ENCODE assay signal across 1 cellular context in the genomic region with DNA sequence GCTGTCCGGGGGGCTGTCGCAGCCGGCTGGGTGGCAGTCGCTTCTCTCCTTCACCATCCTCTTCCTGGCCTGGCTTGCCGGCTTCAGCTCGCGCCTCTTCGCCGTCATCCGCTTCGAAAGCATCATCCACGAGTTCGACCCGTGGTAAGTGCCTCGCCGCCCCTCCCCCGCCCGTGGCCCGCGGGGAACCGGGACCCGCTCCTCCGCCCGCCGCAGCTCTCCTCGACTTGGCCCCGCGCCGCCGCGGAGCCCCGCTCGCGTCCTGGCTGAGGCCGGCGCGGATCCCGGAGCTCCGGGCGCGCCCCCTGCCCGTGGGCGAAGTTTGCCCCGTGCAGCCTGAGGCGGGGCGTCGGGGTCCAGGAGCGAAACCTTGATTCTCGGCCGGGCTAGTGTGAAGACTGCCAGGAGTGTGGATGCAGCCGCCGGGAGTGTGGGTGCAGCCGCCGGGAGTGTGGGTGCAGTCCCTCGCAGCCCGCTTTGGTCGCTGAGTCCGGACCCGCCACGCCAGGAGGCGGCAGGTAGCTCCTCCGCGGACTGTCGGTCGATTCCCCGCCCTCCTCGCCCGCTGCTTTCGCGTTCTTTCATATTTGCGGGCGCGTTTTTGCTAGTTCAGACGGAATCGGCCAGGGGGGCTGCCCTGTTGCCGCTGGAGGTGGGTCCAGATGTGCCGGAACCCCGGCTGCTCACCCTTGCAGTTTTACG.
TF ChIP-seq lines count a peak whose summit lies in the region.

No MANE protein-coding gene starts in this region.

TF ChIP-seq in HepG2, 621 proteins besides CTCF, POLR2A, EP300 and RAD21 (continued from another document and continues in another):
- TF ChIP-seq, protein P1, sequence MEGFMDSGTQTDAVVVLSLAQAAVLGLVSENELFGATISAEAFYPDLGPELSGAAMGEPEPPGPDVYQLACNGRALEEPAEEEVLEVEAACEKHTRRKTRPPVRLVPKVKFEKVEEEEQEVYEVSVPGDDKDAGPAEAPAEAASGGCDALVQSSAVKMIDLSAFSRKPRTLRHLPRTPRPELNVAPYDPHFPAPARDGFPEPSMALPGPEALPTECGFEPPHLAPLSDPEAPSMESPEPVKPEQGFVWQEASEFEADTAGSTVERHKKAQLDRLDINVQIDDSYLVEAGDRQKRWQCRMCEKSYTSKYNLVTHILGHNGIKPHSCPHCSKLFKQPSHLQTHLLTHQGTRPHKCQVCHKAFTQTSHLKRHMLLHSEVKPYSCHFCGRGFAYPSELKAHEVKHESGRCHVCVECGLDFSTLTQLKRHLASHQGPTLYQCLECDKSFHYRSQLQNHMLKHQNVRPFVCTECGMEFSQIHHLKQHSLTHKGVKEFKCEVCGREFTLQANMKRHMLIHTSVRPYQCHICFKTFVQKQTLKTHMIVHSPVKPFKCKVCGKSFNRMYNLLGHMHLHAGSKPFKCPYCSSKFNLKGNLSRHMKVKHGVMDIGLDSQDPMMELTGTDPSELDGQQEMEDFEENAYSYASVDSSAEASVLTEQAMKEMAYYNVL (CRISPR knock-in tag; IDR thresholded peaks at IDR 0.05; ENCODE audit: borderline replicate concordance), result 0 out of 2 replicates have a peak, but pooled peaks have one; percentile 24
- TF ChIP-seq RCOR2 (CRISPR knock-in tag; IDR thresholded peaks at IDR 0.05), result no peak
- no peak for TF ChIP-seq GFI1 (CRISPR knock-in tag; IDR thresholded peaks at IDR 0.05; ENCODE audit: borderline replicate concordance)
- TF ChIP-seq, protein P2, sequence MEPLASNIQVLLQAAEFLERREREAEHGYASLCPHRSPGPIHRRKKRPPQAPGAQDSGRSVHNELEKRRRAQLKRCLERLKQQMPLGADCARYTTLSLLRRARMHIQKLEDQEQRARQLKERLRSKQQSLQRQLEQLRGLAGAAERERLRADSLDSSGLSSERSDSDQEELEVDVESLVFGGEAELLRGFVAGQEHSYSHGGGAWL (CRISPR knock-in tag; IDR thresholded peaks at IDR 0.05), result 0 out of 2 replicates have a peak, but pooled peaks have one; percentile 23
- no peak for TF ChIP-seq ZNF549 (CRISPR knock-in tag; IDR thresholded peaks at IDR 0.05)
- TF ChIP-seq CREB1 (IDR thresholded peaks at IDR 0.05), result no peak
- no peak for TF ChIP-seq CREB1 (CRISPR knock-in tag; IDR thresholded peaks at IDR 0.05)
- TF ChIP-seq ATF7-NPFF (CRISPR knock-in tag; IDR thresholded peaks at IDR 0.05; ENCODE audit: low read depth), result peak; percentile 53; the same call in 1 of the 2 replicates
- no peak for TF ChIP-seq KLF12 (CRISPR knock-in tag; IDR thresholded peaks at IDR 0.05; ENCODE audit: borderline replicate concordance)
- TF ChIP-seq, protein P3, sequence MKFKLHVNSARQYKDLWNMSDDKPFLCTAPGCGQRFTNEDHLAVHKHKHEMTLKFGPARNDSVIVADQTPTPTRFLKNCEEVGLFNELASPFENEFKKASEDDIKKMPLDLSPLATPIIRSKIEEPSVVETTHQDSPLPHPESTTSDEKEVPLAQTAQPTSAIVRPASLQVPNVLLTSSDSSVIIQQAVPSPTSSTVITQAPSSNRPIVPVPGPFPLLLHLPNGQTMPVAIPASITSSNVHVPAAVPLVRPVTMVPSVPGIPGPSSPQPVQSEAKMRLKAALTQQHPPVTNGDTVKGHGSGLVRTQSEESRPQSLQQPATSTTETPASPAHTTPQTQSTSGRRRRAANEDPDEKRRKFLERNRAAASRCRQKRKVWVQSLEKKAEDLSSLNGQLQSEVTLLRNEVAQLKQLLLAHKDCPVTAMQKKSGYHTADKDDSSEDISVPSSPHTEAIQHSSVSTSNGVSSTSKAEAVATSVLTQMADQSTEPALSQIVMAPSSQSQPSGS (CRISPR knock-in tag; IDR thresholded peaks at IDR 0.05), result no peak
- no peak for TF ChIP-seq SOX6 (IDR thresholded peaks at IDR 0.05)
- no peak for TF ChIP-seq SOX6 (CRISPR knock-in tag; IDR thresholded peaks at IDR 0.05)
- TF ChIP-seq HOXD1 (CRISPR knock-in tag; IDR thresholded peaks at IDR 0.05), result no peak
- TF ChIP-seq ZZZ3 (CRISPR knock-in tag; IDR thresholded peaks at IDR 0.05; ENCODE audit: borderline replicate concordance), result no peak
- no peak for TF ChIP-seq ZNF44 (CRISPR knock-in tag; IDR thresholded peaks at IDR 0.05)
- TF ChIP-seq TRIM24 (CRISPR knock-in tag; IDR thresholded peaks at IDR 0.05), result no peak
- TF ChIP-seq ZNF496 (CRISPR knock-in tag; IDR thresholded peaks at IDR 0.05; ENCODE audit: insufficient replicate concordance), result no peak
- TF ChIP-seq CBX1 (IDR thresholded peaks at IDR 0.05; ENCODE audit: low read depth), result no peak
- peak; percentile 69 for TF ChIP-seq SAP130 (CRISPR knock-in tag; IDR thresholded peaks at IDR 0.05; ENCODE audit: low read depth)
- no peak for TF ChIP-seq ZFP90 (CRISPR knock-in tag; IDR thresholded peaks at IDR 0.05; ENCODE audit: borderline replicate concordance)
- no peak for TF ChIP-seq FOSL2 (CRISPR knock-in tag; IDR thresholded peaks at IDR 0.05)
- TF ChIP-seq, protein P4, sequence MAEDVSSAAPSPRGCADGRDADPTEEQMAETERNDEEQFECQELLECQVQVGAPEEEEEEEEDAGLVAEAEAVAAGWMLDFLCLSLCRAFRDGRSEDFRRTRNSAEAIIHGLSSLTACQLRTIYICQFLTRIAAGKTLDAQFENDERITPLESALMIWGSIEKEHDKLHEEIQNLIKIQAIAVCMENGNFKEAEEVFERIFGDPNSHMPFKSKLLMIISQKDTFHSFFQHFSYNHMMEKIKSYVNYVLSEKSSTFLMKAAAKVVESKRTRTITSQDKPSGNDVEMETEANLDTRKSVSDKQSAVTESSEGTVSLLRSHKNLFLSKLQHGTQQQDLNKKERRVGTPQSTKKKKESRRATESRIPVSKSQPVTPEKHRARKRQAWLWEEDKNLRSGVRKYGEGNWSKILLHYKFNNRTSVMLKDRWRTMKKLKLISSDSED (CRISPR knock-in tag; IDR thresholded peaks at IDR 0.05), result no peak
- TF ChIP-seq, protein P5, sequence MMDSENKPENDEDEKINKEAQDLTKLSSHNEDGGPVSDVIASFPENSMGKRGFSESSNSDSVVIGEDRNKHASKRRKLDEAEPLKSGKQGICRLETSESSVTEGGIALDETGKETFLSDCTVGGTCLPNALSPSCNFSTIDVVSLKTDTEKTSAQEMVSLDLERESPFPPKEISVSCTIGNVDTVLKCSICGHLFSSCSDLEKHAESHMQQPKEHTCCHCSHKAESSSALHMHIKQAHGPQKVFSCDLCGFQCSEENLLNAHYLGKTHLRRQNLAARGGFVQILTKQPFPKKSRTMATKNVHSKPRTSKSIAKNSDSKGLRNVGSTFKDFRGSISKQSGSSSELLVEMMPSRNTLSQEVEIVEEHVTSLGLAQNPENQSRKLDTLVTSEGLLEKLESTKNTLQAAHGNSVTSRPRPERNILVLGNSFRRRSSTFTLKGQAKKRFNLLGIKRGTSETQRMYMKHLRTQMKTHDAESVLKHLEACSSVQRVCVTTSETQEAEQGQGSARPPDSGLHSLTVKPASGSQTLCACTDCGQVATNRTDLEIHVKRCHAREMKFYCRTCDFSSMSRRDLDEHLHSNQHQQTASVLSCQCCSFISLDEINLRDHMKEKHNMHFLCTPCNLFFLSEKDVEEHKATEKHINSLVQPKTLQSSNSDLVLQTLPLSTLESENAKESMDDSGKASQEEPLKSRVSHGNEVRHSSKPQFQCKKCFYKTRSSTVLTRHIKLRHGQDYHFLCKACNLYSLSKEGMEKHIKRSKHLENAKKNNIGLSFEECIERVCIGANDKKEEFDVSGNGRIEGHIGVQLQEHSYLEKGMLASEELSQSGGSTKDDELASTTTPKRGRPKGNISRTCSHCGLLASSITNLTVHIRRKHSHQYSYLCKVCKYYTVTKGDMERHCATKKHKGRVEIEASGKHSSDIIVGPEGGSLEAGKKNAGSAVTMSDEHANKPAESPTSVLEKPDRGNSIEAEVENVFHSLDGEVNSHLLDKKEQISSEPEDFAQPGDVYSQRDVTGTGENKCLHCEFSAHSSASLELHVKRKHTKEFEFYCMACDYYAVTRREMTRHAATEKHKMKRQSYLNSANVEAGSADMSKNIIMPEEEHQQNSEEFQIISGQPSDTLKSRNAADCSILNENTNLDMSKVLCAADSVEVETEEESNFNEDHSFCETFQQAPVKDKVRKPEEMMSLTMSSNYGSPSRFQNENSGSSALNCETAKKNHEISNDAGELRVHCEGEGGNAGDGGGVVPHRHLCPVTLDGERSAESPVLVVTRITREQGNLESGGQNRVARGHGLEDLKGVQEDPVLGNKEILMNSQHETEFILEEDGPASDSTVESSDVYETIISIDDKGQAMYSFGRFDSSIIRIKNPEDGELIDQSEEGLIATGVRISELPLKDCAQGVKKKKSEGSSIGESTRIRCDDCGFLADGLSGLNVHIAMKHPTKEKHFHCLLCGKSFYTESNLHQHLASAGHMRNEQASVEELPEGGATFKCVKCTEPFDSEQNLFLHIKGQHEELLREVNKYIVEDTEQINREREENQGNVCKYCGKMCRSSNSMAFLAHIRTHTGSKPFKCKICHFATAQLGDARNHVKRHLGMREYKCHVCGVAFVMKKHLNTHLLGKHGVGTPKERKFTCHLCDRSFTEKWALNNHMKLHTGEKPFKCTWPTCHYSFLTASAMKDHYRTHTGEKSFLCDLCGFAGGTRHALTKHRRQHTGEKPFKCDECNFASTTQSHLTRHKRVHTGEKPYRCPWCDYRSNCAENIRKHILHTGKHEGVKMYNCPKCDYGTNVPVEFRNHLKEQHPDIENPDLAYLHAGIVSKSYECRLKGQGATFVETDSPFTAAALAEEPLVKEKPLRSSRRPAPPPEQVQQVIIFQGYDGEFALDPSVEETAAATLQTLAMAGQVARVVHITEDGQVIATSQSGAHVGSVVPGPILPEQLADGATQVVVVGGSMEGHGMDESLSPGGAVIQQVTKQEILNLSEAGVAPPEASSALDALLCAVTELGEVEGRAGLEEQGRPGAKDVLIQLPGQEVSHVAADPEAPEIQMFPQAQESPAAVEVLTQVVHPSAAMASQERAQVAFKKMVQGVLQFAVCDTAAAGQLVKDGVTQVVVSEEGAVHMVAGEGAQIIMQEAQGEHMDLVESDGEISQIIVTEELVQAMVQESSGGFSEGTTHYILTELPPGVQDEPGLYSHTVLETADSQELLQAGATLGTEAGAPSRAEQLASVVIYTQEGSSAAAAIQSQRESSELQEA (CRISPR knock-in tag; IDR thresholded peaks at IDR 0.05; ENCODE audit: not compliant biosample characterization), result no peak
- TF ChIP-seq ETV6 (CRISPR knock-in tag; conservative IDR thresholded peaks at IDR 0.05), result no peak
- TF ChIP-seq, protein P6, sequence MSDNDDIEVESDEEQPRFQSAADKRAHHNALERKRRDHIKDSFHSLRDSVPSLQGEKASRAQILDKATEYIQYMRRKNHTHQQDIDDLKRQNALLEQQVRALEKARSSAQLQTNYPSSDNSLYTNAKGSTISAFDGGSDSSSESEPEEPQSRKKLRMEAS (IDR thresholded peaks at IDR 0.05), result peak; percentile 3; the same call in 1 of the 2 replicates
- TF ChIP-seq, protein P7, sequence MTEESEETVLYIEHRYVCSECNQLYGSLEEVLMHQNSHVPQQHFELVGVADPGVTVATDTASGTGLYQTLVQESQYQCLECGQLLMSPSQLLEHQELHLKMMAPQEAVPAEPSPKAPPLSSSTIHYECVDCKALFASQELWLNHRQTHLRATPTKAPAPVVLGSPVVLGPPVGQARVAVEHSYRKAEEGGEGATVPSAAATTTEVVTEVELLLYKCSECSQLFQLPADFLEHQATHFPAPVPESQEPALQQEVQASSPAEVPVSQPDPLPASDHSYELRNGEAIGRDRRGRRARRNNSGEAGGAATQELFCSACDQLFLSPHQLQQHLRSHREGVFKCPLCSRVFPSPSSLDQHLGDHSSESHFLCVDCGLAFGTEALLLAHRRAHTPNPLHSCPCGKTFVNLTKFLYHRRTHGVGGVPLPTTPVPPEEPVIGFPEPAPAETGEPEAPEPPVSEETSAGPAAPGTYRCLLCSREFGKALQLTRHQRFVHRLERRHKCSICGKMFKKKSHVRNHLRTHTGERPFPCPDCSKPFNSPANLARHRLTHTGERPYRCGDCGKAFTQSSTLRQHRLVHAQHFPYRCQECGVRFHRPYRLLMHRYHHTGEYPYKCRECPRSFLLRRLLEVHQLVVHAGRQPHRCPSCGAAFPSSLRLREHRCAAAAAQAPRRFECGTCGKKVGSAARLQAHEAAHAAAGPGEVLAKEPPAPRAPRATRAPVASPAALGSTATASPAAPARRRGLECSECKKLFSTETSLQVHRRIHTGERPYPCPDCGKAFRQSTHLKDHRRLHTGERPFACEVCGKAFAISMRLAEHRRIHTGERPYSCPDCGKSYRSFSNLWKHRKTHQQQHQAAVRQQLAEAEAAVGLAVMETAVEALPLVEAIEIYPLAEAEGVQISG (CRISPR knock-in tag; IDR thresholded peaks at IDR 0.05), result no peak
- no peak for TF ChIP-seq SPEN (CRISPR knock-in tag; IDR thresholded peaks at IDR 0.05; ENCODE audit: low read depth)
- no peak for TF ChIP-seq FIP1L1 (IDR thresholded peaks at IDR 0.05; ENCODE audit: borderline replicate concordance, insufficient read depth, low read depth, low read length)
- TF ChIP-seq, protein P8, sequence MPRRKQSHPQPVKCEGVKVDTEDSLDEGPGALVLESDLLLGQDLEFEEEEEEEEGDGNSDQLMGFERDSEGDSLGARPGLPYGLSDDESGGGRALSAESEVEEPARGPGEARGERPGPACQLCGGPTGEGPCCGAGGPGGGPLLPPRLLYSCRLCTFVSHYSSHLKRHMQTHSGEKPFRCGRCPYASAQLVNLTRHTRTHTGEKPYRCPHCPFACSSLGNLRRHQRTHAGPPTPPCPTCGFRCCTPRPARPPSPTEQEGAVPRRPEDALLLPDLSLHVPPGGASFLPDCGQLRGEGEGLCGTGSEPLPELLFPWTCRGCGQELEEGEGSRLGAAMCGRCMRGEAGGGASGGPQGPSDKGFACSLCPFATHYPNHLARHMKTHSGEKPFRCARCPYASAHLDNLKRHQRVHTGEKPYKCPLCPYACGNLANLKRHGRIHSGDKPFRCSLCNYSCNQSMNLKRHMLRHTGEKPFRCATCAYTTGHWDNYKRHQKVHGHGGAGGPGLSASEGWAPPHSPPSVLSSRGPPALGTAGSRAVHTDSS (CRISPR knock-in tag; conservative IDR thresholded peaks at IDR 0.05), result no peak
- no peak for TF ChIP-seq REL (CRISPR knock-in tag; conservative IDR thresholded peaks at IDR 0.05)
- TF ChIP-seq, protein P9, sequence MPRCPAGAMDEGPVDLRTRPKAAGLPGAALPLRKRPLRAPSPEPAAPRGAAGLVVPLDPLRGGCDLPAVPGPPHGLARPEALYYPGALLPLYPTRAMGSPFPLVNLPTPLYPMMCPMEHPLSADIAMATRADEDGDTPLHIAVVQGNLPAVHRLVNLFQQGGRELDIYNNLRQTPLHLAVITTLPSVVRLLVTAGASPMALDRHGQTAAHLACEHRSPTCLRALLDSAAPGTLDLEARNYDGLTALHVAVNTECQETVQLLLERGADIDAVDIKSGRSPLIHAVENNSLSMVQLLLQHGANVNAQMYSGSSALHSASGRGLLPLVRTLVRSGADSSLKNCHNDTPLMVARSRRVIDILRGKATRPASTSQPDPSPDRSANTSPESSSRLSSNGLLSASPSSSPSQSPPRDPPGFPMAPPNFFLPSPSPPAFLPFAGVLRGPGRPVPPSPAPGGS (CRISPR knock-in tag; IDR thresholded peaks at IDR 0.05), result peak; percentile 55; the same call in 1 of the 2 replicates
- TF ChIP-seq MXI1 (IDR thresholded peaks at IDR 0.05; ENCODE audit: borderline replicate concordance, low read depth, low read length), result 0 out of 3 replicates have a peak, but pooled peaks have one; percentile 6
- no peak for TF ChIP-seq ZNF34 (CRISPR knock-in tag; IDR thresholded peaks at IDR 0.05; ENCODE audit: borderline replicate concordance)
- no peak for TF ChIP-seq TCF7 (IDR thresholded peaks at IDR 0.05; ENCODE audit: low read depth)
- TF ChIP-seq RXRB (CRISPR knock-in tag; IDR thresholded peaks at IDR 0.05; ENCODE audit: borderline replicate concordance), result no peak; the same call in 1 of the 2 replicates
- no peak for TF ChIP-seq ZFP36L1 (CRISPR knock-in tag; IDR thresholded peaks at IDR 0.05)
- TF ChIP-seq KLF16 (CRISPR knock-in tag; IDR thresholded peaks at IDR 0.05), result no peak; a peak in 1 of 4 replicates
